19 cellular contexts compared by ENCODE assay signal in genomic region chr4:20298986-20299385, GRCh38. TPM values are rescaled to one million over a fixed set of nuclear protein-coding genes. Genes with fewer than 3 reads are reported as not detected.
"Had no signal": no experiment of that assay in that cellular context is flagged by ENCODE, and none has a peak within 500 bp of the region (broad histone marks: within the 10 kb centered on the region; RNA-seq: fewer than 3 reads in every experiment).

No MANE protein-coding gene starts in this region.

- H3K4me3 ChIP-seq: K562, SJSA1, SK-N-MC had no signal

- H3K27me3 ChIP-seq: SJSA1 had no signal

- DNase-seq: Kasumi-1, MV-4-11, NCI-H1048, NCI-H1105, NCI-H1694 treated with DMSO at 0.1 percent for 48 hours, NCI-H1930, NCI-H2107, NCI-H510A, NCI-H524 treated with DMSO at 0.1 percent for 48 hours, NCI-H774, Right ventricle myocardium superior, SIG-M5, T-cell had no signal

- H3K4me2 ChIP-seq: KMS-11 had no signal

- H3K9me3 ChIP-seq: SJSA1 had no signal

- H3K27ac ChIP-seq: HL-60, KMS-11, SJSA1, SK-N-MC had no signal

- H3K36me3 ChIP-seq: SJSA1 had no signal

- H3K9ac ChIP-seq: KMS-11 had no signal

- ATAC-seq: K562, T-cell had no signal

RNA-seq across cellular contexts. Expression of gene SLIT2, which starts 47.3 kb away (rescaled TPM):
- polyA plus RNA-seq: IgD-negative memory B cell had no signal
